2 cellular contexts compared by ENCODE assay signal in genomic region chr11:67209222-67209621, GRCh38. TPM values are rescaled to one million over a fixed set of nuclear protein-coding genes. Genes with fewer than 3 reads are reported as not detected.
A peak's percentile ranks its signal among the peaks of the same experiment; 100 is the strongest.
DNase-seq lines count a peak whose midpoint lies in the region; ATAC-seq and TF ChIP-seq lines count a peak whose summit lies in the region.
"Not testable (repeated sequence)": the region's sequence is repeated elsewhere in the genome, so short reads cannot be mapped to it uniquely, and the experiment has no call there.

No MANE protein-coding gene starts in this region.

- not testable (repeated sequence) for H3K27ac Mint-ChIP-seq in WTC11
- peak overlapping the region; percentile 35 for H3K27ac Mint-ChIP-seq in neural crest cell (ENCODE audit: unreplicated experiment)

- POLR2A ChIA-PET in WTC11 (lab: Charles Lee), result not testable (repeated sequence)

- H3K36me3 Mint-ChIP-seq in WTC11, result peaks cover 40% of the 10 kb centered on the region
- not testable (repeated sequence) for H3K36me3 Mint-ChIP-seq in neural crest cell (ENCODE audit: low read depth)

- H3K4me1 Mint-ChIP-seq in WTC11, neural crest cell: not testable (repeated sequence)

- not testable (repeated sequence) for H3K9me3 Mint-ChIP-seq in WTC11, neural crest cell

- ATAC-seq in WTC11, result not testable (repeated sequence)

- CTCF ChIA-PET in WTC11 (lab: Charles Lee), result not testable (repeated sequence)

- not testable (repeated sequence) for H3K4me3 Mint-ChIP-seq in WTC11, neural crest cell

- TF ChIP-seq CTCF in WTC11 (IDR thresholded peaks at IDR 0.05); neural crest cell (conservative IDR thresholded peaks at IDR 0.05): not testable (repeated sequence)

- DNase-seq in WTC11 (ENCODE audit: low spot score); neural crest cell (ENCODE audit: low read depth, low spot score): not testable (repeated sequence)

- H3K27me3 Mint-ChIP-seq in WTC11 (ENCODE audit: low read depth); neural crest cell (ENCODE audit: low read depth): not testable (repeated sequence)

TF ChIP-seq in WTC11, 78 proteins besides CTCF, POLR2A, EP300 and RAD21:
- peak; percentile 96 for TF ChIP-seq HMGA2 (CRISPR knock-in tag; IDR thresholded peaks at IDR 0.05)

RNA-seq across cellular contexts. Expression of gene GRK2, which starts 57.1 kb away (rescaled TPM):
- total RNA-seq in WTC11 (2021) (59.4 to 68.1 TPM (median 61.4 TPM) in 3 replicates), neural crest cell (51.3 and 55.1 TPM in 2 replicates)
